ENCODE assay signal across 18 cellular contexts in genomic region chr6:69631552-69632346, GRCh38.
DNase-seq lines count a peak whose midpoint lies in the region; ATAC-seq and TF ChIP-seq lines count a peak whose summit lies in the region.
"Had no signal": no experiment of that assay in that cellular context is flagged by ENCODE, and none has a peak within 500 bp of the region (broad histone marks: within the 10 kb centered on the region; RNA-seq: fewer than 3 reads in every experiment).

No MANE protein-coding gene starts in this region.

- no peak overlapping the region for H3K4ac ChIP-seq in trophoblast cell (ENCODE audit: low read depth, low read length)

- no peak overlapping the region for H3K14ac ChIP-seq in trophoblast cell (ENCODE audit: low read length)

- no peak overlapping the region for H3K23ac ChIP-seq in trophoblast cell (ENCODE audit: low read length)

- H3K4me1 Mint-ChIP-seq in activated CD4-positive, alpha-beta T cell treated with anti-CD3 and anti-CD28 coated beads for 36 hours = peaks cover 7% of the 10 kb centered on the region
- H3K4me1 Mint-ChIP-seq in activated T-helper 17 cell treated with anti-CD3 and anti-CD28 coated beads, Interleukin-2, amount 50 U/mL, for 72 hours = peaks cover 9% of the 10 kb centered on the region
- H3K4me1 Mint-ChIP-seq in glutamatergic neuron (ENCODE audit: low read depth, unreplicated experiment) = no peaks in the 10 kb centered on the region

- no peaks in the 10 kb centered on the region for H3K79me1 ChIP-seq in trophoblast cell (ENCODE audit: low read length)

- WGBS in trophoblast cell (ENCODE audit: extremely low coverage, insufficient coverage, insufficient read length) = no CpG with 5 or more reads among the region's 4 CpGs

- intact Hi-C loops in activated CD4-positive, alpha-beta T cell treated with anti-CD3 and anti-CD28 coated beads for 36 hours (cut with DNase I, micrococcal nuclease) = no loop called here

- CTCF ChIA-PET in activated CD4-positive, alpha-beta T cell treated with anti-CD3 and anti-CD28 coated beads for 36 hours (lab: Charles Lee) = interaction anchor here (0.6 kb wide), 1 partner anchor 26 kb away, joined by 5 read pairs; no protein-coding TSS in a partner anchor

- no peak overlapping the region for H2BK12ac ChIP-seq in trophoblast cell (ENCODE audit: low read length)

- no peak overlapping the region for H2AFZ ChIP-seq in trophoblast cell (ENCODE audit: insufficient read depth, low read length, poor library complexity)

- H3K79me2 ChIP-seq in trophoblast cell (ENCODE audit: control insufficient read depth, insufficient read depth, low read length, poor library complexity) = no peaks in the 10 kb centered on the region

- H3K9ac ChIP-seq in trophoblast cell (ENCODE audit: low read length) = no peak overlapping the region

- no peak overlapping the region for H2BK120ac ChIP-seq in trophoblast cell (ENCODE audit: insufficient read depth, low read length, poor library complexity)

- peaks cover 0 to 3% of the 10 kb centered on the region in 2 experiments for H3K4me1 ChIP-seq in trophoblast cell (ENCODE audit: control insufficient read depth in 1 of 2, insufficient read depth in 2 of 2, low read length in 2 of 2)
- H3K4me1 ChIP-seq: A549, body of pancreas had no signal

- H3K27me3 ChIP-seq in trophoblast cell (ENCODE audit: insufficient read depth, low read length) = no peaks in the 10 kb centered on the region
- H3K27me3 ChIP-seq: body of pancreas had no signal

- no peak overlapping the region for H4K91ac ChIP-seq in trophoblast cell (ENCODE audit: low read depth, low read length)

- no peak overlapping the region for H2BK5ac ChIP-seq in trophoblast cell (ENCODE audit: low read depth, low read length, poor library complexity)

- H3K4me2 ChIP-seq in trophoblast cell (ENCODE audit: low read length) = no peak overlapping the region
- H3K4me2 ChIP-seq: A549 had no signal

- no peak overlapping the region for H4K8ac ChIP-seq in trophoblast cell (ENCODE audit: low read depth, low read length)

- H3K27ac ChIP-seq in trophoblast cell (ENCODE audit: low read depth, low read length) = no peak overlapping the region
- H3K27ac ChIP-seq: A549, body of pancreas, skin epidermis had no signal

- peak; percentile 16 for ATAC-seq in activated CD4-positive, alpha-beta T cell treated with anti-CD3 and anti-CD28 coated beads for 36 hours
- peak; percentile 66 for ATAC-seq in HG02852 (IDR thresholded peaks at IDR 0.05; ENCODE audit: unreplicated experiment)
- peak; percentile 65 for ATAC-seq in activated T-helper 17 cell treated with anti-CD3 and anti-CD28 coated beads, Interleukin-2, amount 50 U/mL, for 72 hours (replicated peaks)
- ATAC-seq: A549, body of pancreas had no signal

- H2AK5ac ChIP-seq in trophoblast cell (ENCODE audit: low read length) = no peak overlapping the region

- H3K9me3 Mint-ChIP-seq in activated CD4-positive, alpha-beta T cell treated with anti-CD3 and anti-CD28 coated beads for 36 hours (ENCODE audit: low read depth) = no peaks in the 10 kb centered on the region
- peaks cover 3% of the 10 kb centered on the region for H3K9me3 Mint-ChIP-seq in activated T-helper 17 cell treated with anti-CD3 and anti-CD28 coated beads, Interleukin-2, amount 50 U/mL, for 72 hours
- H3K9me3 Mint-ChIP-seq in glutamatergic neuron (ENCODE audit: unreplicated experiment) = no peaks in the 10 kb centered on the region
- H3K9me3 Mint-ChIP-seq: activated T-helper 2 cell treated with anti-CD3 and anti-CD28 coated beads, Interferon-gamma antibody, Interleukin-2, Interleukin-4, amounts not matched to agents 10 μg/mL and 5 μg/mL and 100 μg/mL, durations not matched to agents 14 hours and 24 hours and 36 hours; CD4-positive, alpha-beta T cell had no signal

- no peaks in the 10 kb centered on the region for H3K36me3 ChIP-seq in trophoblast cell (ENCODE audit: control insufficient read depth in 1 of 2, insufficient read depth in 2 of 2, low read length in 2 of 2)

- POLR2A ChIA-PET in activated CD4-positive, alpha-beta T cell treated with anti-CD3 and anti-CD28 coated beads for 36 hours (lab: Charles Lee) = no interaction called here

- no peak overlapping the region for H3K27ac Mint-ChIP-seq in activated CD4-positive, alpha-beta T cell treated with anti-CD3 and anti-CD28 coated beads for 36 hours
- H3K27ac Mint-ChIP-seq in activated T-helper 17 cell treated with anti-CD3 and anti-CD28 coated beads, Interleukin-2, amount 50 U/mL, for 72 hours = no peak overlapping the region
- H3K27ac Mint-ChIP-seq in glutamatergic neuron (ENCODE audit: unreplicated experiment) = no peak overlapping the region
- H3K27ac Mint-ChIP-seq: activated T-helper 2 cell treated with anti-CD3 and anti-CD28 coated beads, Interferon-gamma antibody, Interleukin-2, Interleukin-4, amounts not matched to agents 10 μg/mL and 5 μg/mL and 100 μg/mL, durations not matched to agents 14 hours and 24 hours and 36 hours; CD4-positive, alpha-beta T cell; memory B cell had no signal

- H3K36me3 Mint-ChIP-seq in activated CD4-positive, alpha-beta T cell treated with anti-CD3 and anti-CD28 coated beads for 36 hours (ENCODE audit: low read depth) = no peaks in the 10 kb centered on the region
- no peaks in the 10 kb centered on the region for H3K36me3 Mint-ChIP-seq in activated T-helper 17 cell treated with anti-CD3 and anti-CD28 coated beads, Interleukin-2, amount 50 U/mL, for 72 hours (ENCODE audit: low read depth)
- H3K36me3 Mint-ChIP-seq in glutamatergic neuron (ENCODE audit: unreplicated experiment) = peaks cover 5% of the 10 kb centered on the region
- H3K36me3 Mint-ChIP-seq: memory B cell had no signal

- no peak overlapping the region for H4K12ac ChIP-seq in trophoblast cell (ENCODE audit: low read depth, low read length)

- peaks cover 2% of the 10 kb centered on the region for H3K27me3 Mint-ChIP-seq in activated CD4-positive, alpha-beta T cell treated with anti-CD3 and anti-CD28 coated beads for 36 hours
- peaks cover 7% of the 10 kb centered on the region for H3K27me3 Mint-ChIP-seq in activated T-helper 17 cell treated with anti-CD3 and anti-CD28 coated beads, Interleukin-2, amount 50 U/mL, for 72 hours
- H3K27me3 Mint-ChIP-seq in glutamatergic neuron (ENCODE audit: unreplicated experiment) = no peaks in the 10 kb centered on the region

- DNase-seq in activated CD4-positive, alpha-beta T cell treated with anti-CD3 and anti-CD28 coated beads for 36 hours = no peak
- DNase-seq in activated CD4-positive, alpha-beta T cell treated with anti-CD3 and anti-CD28 coated beads, Interleukin-2, amount 50 U/mL, for 4 hours = no peak
- DNase-seq in trophoblast cell (no peak), ureter (ENCODE audit: low spot score) (no peak), glutamatergic neuron (no peak), pons (ENCODE audit: low spot score) (no peak)
- DNase-seq: activated CD4-positive, alpha-beta T cell treated with anti-CD3 and anti-CD28 coated beads for 4 hours; body of pancreas; CD4-positive, alpha-beta T cell; effector CD4-positive, alpha-beta T cell; NCI-H1105; NCI-H510A had no signal

- TF ChIP-seq CTCF in glutamatergic neuron (IDR thresholded peaks at IDR 0.05; ENCODE audit: partially characterized antibody, unreplicated experiment) = no peak

- no peak overlapping the region for H3K18ac ChIP-seq in trophoblast cell (ENCODE audit: low read length)

- peak overlapping the region; percentile 34 for H3K4me3 ChIP-seq in trophoblast cell (ENCODE audit: low read depth, low read length)
- H3K4me3 ChIP-seq: A549, body of pancreas, skin epidermis had no signal

- no peaks in the 10 kb centered on the region for H3K9me3 ChIP-seq in trophoblast cell (ENCODE audit: insufficient read depth, low read depth, low read length)
- H3K9me3 ChIP-seq: A549, body of pancreas had no signal

- no peak overlapping the region for H3K4me3 Mint-ChIP-seq in activated CD4-positive, alpha-beta T cell treated with anti-CD3 and anti-CD28 coated beads for 36 hours
- H3K4me3 Mint-ChIP-seq in activated T-helper 17 cell treated with anti-CD3 and anti-CD28 coated beads, Interleukin-2, amount 50 U/mL, for 72 hours = no peak overlapping the region
- H3K4me3 Mint-ChIP-seq in glutamatergic neuron (ENCODE audit: unreplicated experiment) = no peak overlapping the region
- H3K4me3 Mint-ChIP-seq: CD4-positive, alpha-beta T cell; memory B cell had no signal

Comparison
In these comparisons a context has a peak if more than half of its experiments do, and no peak if none do; other contexts are left out.
1. ATAC-seq: peak in every context shown above with its lines; median percentile 66 in HG02852; 65 in activated T-helper 17 cell treated with anti-CD3 and anti-CD28 coated beads, Interleukin-2, amount 50 U/mL, for 72 hours; 16 in activated CD4-positive, alpha-beta T cell treated with anti-CD3 and anti-CD28 coated beads for 36 hours.